Comparison of ENCODE assay signal across 1 cellular context in genomic region chr7:100130608-100131453, GRCh38.
TF ChIP-seq lines count a peak whose summit lies in the region.

No MANE protein-coding gene starts in this region.

TF ChIP-seq in K562, 482 proteins besides CTCF, POLR2A, EP300 and RAD21 (continues in another document):
- TF ChIP-seq MAFK (IDR thresholded peaks at IDR 0.05; ENCODE audit: low read length) (no peak), HMG20A (CRISPR knock-in tag; conservative IDR thresholded peaks at IDR 0.05) (no peak), HMGN3 (IDR thresholded peaks at IDR 0.05; ENCODE audit: borderline replicate concordance, extremely low read depth, insufficient read length, low read depth, low read length) (no peak), ASH1L (IDR thresholded peaks at IDR 0.05; ENCODE audit: borderline replicate concordance, low read depth, partially characterized antibody) (peak; percentile 65), PURB (CRISPR knock-in tag; IDR thresholded peaks at IDR 0.05; ENCODE audit: low read depth) (no peak), THRAP3 (IDR thresholded peaks at IDR 0.05; ENCODE audit: borderline replicate concordance) (peak; percentile 85), ZBTB26 (CRISPR knock-in tag; IDR thresholded peaks at IDR 0.05) (no peak), SRSF7 (optimal IDR thresholded peaks at IDR 0.05; ENCODE audit: low read depth, low read length) (no peak), TEAD4 (IDR thresholded peaks at IDR 0.05; ENCODE audit: low read length) (no peak), TEAD4 (CRISPR knock-in tag; IDR thresholded peaks at IDR 0.05; ENCODE audit: borderline replicate concordance) (no peak), ZNF445 (CRISPR knock-in tag; IDR thresholded peaks at IDR 0.05; ENCODE audit: low read depth) (no peak), SMARCE1 (IDR thresholded peaks at IDR 0.05) (peak; percentile 62; the same call in 1 of the 2 replicates), ZNF165 (CRISPR knock-in tag; IDR thresholded peaks at IDR 0.05; ENCODE audit: borderline replicate concordance) (no peak), MTA2 (IDR thresholded peaks at IDR 0.05; ENCODE audit: low read depth) (peak; percentile 54; the same call in 1 of the 2 replicates), ZNF696 (CRISPR knock-in tag; conservative IDR thresholded peaks at IDR 0.05) (no peak), HLTF (IDR thresholded peaks at IDR 0.05) (peak; percentile 83; the same call in 1 of the 2 replicates), ZBTB7A (IDR thresholded peaks at IDR 0.05; ENCODE audit: borderline replicate concordance, control insufficient read depth, low read depth, low read length) (peak; percentile 88), ZNF780A (CRISPR knock-in tag; IDR thresholded peaks at IDR 0.05) (no peak), FOXM1 (IDR thresholded peaks at IDR 0.05; ENCODE audit: low read depth) (no peak), FOXM1 (CRISPR knock-in tag; IDR thresholded peaks at IDR 0.05; ENCODE audit: low read depth) (no peak), TAF15 (IDR thresholded peaks at IDR 0.05; ENCODE audit: low read depth, low read length) (no peak), CEBPG (CRISPR knock-in tag; IDR thresholded peaks at IDR 0.05) (peak; percentile 88), CEBPG (tag; conservative IDR thresholded peaks at IDR 0.05 in 1 of 2, IDR thresholded peaks at IDR 0.05 in 1 of 2) (peak in 1 of 2 experiments; percentile 81; a peak in 2 of 4 replicates), ZKSCAN8 (CRISPR knock-in tag; IDR thresholded peaks at IDR 0.05) (no peak), KDM1A (IDR thresholded peaks at IDR 0.05) (no peak), CXXC5 (CRISPR knock-in tag; IDR thresholded peaks at IDR 0.05) (0 out of 2 replicates have a peak, but pooled peaks have one; percentile 46), GTF3C2 (IDR thresholded peaks at IDR 0.05; ENCODE audit: borderline replicate concordance, extremely low read depth, insufficient read length) (no peak), MTA3 (IDR thresholded peaks at IDR 0.05; ENCODE audit: borderline replicate concordance) (no peak), ZNF707 (CRISPR knock-in tag; conservative IDR thresholded peaks at IDR 0.05) (no peak), HDGF (IDR thresholded peaks at IDR 0.05) (no peak), NR2C1 (IDR thresholded peaks at IDR 0.05) (no peak), NR2C1 (tag; IDR thresholded peaks at IDR 0.05) (no peak), ZNF76 (CRISPR knock-in tag; IDR thresholded peaks at IDR 0.05; ENCODE audit: borderline replicate concordance) (no peak), ZFP91 (CRISPR knock-in tag; IDR thresholded peaks at IDR 0.05) (no peak)
- TF ChIP-seq, protein P1, sequence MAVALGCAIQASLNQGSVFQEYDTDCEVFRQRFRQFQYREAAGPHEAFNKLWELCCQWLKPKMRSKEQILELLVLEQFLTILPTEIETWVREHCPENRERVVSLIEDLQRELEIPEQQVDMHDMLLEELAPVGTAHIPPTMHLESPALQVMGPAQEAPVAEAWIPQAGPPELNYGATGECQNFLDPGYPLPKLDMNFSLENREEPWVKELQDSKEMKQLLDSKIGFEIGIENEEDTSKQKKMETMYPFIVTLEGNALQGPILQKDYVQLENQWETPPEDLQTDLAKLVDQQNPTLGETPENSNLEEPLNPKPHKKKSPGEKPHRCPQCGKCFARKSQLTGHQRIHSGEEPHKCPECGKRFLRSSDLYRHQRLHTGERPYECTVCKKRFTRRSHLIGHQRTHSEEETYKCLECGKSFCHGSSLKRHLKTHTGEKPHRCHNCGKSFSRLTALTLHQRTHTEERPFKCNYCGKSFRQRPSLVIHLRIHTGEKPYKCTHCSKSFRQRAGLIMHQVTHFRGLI (CRISPR knock-in tag; IDR thresholded peaks at IDR 0.05) = 0 out of 2 replicates have a peak, but pooled peaks have one; percentile 14
- TF ChIP-seq, protein P2, sequence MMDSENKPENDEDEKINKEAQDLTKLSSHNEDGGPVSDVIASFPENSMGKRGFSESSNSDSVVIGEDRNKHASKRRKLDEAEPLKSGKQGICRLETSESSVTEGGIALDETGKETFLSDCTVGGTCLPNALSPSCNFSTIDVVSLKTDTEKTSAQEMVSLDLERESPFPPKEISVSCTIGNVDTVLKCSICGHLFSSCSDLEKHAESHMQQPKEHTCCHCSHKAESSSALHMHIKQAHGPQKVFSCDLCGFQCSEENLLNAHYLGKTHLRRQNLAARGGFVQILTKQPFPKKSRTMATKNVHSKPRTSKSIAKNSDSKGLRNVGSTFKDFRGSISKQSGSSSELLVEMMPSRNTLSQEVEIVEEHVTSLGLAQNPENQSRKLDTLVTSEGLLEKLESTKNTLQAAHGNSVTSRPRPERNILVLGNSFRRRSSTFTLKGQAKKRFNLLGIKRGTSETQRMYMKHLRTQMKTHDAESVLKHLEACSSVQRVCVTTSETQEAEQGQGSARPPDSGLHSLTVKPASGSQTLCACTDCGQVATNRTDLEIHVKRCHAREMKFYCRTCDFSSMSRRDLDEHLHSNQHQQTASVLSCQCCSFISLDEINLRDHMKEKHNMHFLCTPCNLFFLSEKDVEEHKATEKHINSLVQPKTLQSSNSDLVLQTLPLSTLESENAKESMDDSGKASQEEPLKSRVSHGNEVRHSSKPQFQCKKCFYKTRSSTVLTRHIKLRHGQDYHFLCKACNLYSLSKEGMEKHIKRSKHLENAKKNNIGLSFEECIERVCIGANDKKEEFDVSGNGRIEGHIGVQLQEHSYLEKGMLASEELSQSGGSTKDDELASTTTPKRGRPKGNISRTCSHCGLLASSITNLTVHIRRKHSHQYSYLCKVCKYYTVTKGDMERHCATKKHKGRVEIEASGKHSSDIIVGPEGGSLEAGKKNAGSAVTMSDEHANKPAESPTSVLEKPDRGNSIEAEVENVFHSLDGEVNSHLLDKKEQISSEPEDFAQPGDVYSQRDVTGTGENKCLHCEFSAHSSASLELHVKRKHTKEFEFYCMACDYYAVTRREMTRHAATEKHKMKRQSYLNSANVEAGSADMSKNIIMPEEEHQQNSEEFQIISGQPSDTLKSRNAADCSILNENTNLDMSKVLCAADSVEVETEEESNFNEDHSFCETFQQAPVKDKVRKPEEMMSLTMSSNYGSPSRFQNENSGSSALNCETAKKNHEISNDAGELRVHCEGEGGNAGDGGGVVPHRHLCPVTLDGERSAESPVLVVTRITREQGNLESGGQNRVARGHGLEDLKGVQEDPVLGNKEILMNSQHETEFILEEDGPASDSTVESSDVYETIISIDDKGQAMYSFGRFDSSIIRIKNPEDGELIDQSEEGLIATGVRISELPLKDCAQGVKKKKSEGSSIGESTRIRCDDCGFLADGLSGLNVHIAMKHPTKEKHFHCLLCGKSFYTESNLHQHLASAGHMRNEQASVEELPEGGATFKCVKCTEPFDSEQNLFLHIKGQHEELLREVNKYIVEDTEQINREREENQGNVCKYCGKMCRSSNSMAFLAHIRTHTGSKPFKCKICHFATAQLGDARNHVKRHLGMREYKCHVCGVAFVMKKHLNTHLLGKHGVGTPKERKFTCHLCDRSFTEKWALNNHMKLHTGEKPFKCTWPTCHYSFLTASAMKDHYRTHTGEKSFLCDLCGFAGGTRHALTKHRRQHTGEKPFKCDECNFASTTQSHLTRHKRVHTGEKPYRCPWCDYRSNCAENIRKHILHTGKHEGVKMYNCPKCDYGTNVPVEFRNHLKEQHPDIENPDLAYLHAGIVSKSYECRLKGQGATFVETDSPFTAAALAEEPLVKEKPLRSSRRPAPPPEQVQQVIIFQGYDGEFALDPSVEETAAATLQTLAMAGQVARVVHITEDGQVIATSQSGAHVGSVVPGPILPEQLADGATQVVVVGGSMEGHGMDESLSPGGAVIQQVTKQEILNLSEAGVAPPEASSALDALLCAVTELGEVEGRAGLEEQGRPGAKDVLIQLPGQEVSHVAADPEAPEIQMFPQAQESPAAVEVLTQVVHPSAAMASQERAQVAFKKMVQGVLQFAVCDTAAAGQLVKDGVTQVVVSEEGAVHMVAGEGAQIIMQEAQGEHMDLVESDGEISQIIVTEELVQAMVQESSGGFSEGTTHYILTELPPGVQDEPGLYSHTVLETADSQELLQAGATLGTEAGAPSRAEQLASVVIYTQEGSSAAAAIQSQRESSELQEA (IDR thresholded peaks at IDR 0.05; ENCODE audit: low read depth) = peak; percentile 64; the same call in 1 of the 2 replicates
- TF ChIP-seq, protein P3, sequence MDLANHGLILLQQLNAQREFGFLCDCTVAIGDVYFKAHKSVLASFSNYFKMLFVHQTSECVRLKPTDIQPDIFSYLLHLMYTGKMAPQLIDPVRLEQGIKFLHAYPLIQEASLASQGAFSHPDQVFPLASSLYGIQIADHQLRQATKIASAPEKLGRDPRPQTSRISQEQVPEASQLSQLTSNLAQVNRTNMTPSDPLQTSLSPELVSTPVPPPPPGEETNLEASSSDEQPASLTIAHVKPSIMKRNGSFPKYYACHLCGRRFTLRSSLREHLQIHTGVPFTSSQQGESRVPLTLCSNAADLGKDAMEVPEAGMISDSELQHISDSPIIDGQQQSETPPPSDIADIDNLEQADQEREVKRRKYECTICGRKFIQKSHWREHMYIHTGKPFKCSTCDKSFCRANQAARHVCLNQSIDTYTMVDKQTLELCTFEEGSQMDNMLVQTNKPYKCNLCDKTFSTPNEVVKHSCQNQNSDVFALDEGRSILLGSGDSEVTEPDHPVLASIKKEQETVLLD (IDR thresholded peaks at IDR 0.05) = no peak
- TF ChIP-seq, protein P4, sequence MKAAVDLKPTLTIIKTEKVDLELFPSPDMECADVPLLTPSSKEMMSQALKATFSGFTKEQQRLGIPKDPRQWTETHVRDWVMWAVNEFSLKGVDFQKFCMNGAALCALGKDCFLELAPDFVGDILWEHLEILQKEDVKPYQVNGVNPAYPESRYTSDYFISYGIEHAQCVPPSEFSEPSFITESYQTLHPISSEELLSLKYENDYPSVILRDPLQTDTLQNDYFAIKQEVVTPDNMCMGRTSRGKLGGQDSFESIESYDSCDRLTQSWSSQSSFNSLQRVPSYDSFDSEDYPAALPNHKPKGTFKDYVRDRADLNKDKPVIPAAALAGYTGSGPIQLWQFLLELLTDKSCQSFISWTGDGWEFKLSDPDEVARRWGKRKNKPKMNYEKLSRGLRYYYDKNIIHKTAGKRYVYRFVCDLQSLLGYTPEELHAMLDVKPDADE (conservative IDR thresholded peaks at IDR 0.05; ENCODE audit: control insufficient read depth, low read depth, low read length) = no peak
- TF ChIP-seq, protein P5, sequence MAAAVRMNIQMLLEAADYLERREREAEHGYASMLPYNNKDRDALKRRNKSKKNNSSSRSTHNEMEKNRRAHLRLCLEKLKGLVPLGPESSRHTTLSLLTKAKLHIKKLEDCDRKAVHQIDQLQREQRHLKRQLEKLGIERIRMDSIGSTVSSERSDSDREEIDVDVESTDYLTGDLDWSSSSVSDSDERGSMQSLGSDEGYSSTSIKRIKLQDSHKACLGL (CRISPR knock-in tag; IDR thresholded peaks at IDR 0.05; ENCODE audit: borderline replicate concordance, poor library complexity, severe bottlenecking) = no peak
- TF ChIP-seq, protein P6, sequence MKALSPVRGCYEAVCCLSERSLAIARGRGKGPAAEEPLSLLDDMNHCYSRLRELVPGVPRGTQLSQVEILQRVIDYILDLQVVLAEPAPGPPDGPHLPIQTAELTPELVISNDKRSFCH (CRISPR knock-in tag; IDR thresholded peaks at IDR 0.05) = no peak
- TF ChIP-seq, protein P6 (tag; IDR thresholded peaks at IDR 0.05) = no peak
- TF ChIP-seq, protein P7, sequence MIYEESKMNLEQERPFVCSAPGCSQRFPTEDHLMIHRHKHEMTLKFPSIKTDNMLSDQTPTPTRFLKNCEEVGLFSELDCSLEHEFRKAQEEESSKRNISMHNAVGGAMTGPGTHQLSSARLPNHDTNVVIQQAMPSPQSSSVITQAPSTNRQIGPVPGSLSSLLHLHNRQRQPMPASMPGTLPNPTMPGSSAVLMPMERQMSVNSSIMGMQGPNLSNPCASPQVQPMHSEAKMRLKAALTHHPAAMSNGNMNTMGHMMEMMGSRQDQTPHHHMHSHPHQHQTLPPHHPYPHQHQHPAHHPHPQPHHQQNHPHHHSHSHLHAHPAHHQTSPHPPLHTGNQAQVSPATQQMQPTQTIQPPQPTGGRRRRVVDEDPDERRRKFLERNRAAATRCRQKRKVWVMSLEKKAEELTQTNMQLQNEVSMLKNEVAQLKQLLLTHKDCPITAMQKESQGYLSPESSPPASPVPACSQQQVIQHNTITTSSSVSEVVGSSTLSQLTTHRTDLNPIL (CRISPR knock-in tag; IDR thresholded peaks at IDR 0.05) = no peak
